13 cellular contexts compared by ENCODE assay signal in genomic region chr11:27184458-27185312, GRCh38.
DNase-seq lines count a peak whose midpoint lies in the region; ATAC-seq, FAIRE-seq and TF ChIP-seq lines count a peak whose summit lies in the region.
"Had no signal": no experiment of that assay in that cellular context is flagged by ENCODE, and none has a peak within 500 bp of the region (broad histone marks: within the 10 kb centered on the region; RNA-seq: fewer than 3 reads in every experiment).

No MANE protein-coding gene starts in this region.

- peaks cover 11% of the 10 kb centered on the region for H3K4me1 ChIP-seq in A673 (ENCODE audit: insufficient read depth, low read length, poor library complexity, severe bottlenecking)
- H3K4me1 ChIP-seq in keratinocyte (ENCODE audit: control insufficient read depth, extremely low read depth, insufficient read depth, low read length), result peaks cover 6% of the 10 kb centered on the region

- no peaks in the 10 kb centered on the region for H3K36me3 ChIP-seq in A673 (ENCODE audit: insufficient read depth, low read length, poor library complexity, severe bottlenecking)
- H3K36me3 ChIP-seq in keratinocyte (ENCODE audit: control insufficient read depth in 2 of 2, extremely low read depth in 1 of 2, insufficient read depth in 2 of 2, low read length in 2 of 2), result no peaks in the 10 kb centered on the region

- no peak overlapping the region for H3K4me3 Mint-ChIP-seq in naive thymus-derived CD8-positive, alpha-beta T cell
- H3K4me3 Mint-ChIP-seq: effector memory CD8-positive, alpha-beta T cell; stimulated activated naive CD8-positive, alpha-beta T cell treated with anti-CD3 and anti-CD28 coated beads, Interleukin-15, amount 100 ng/mL, for 72 hours had no signal

- H3K27me3 Mint-ChIP-seq in naive thymus-derived CD8-positive, alpha-beta T cell, result peaks cover 6 to 28% (median 24%) of the 10 kb centered on the region in 5 donors

- H2AFZ ChIP-seq in keratinocyte (ENCODE audit: control insufficient read depth, low read length), result no peak overlapping the region

- H3K9me3 ChIP-seq in A673 (ENCODE audit: low read depth, low read length, poor library complexity, severe bottlenecking), result no peaks in the 10 kb centered on the region
- H3K9me3 ChIP-seq in keratinocyte (ENCODE audit: control insufficient read depth, low read depth, low read length), result no peaks in the 10 kb centered on the region
- H3K9me3 ChIP-seq: psoas muscle had no signal

- no peaks in the 10 kb centered on the region for H4K20me1 ChIP-seq in keratinocyte (ENCODE audit: control insufficient read depth, extremely low read depth, insufficient read depth, low read length)

- intact Hi-C loops in A673 (cut with micrococcal nuclease; ENCODE audit: unreplicated experiment), result loop anchor here (1.0 to 5.0 kb wide), 3 partner anchors 68 to 302 kb away; no protein-coding TSS in a partner anchor

- no peak overlapping the region for H3K27ac Mint-ChIP-seq in naive thymus-derived CD8-positive, alpha-beta T cell
- H3K27ac Mint-ChIP-seq: activated naive CD4-positive, alpha-beta T cell treated with anti-CD3 and anti-CD28 coated beads, Interleukin-2, amount 50 U/mL, for 72 hours; effector memory CD8-positive, alpha-beta T cell; stimulated activated naive CD8-positive, alpha-beta T cell treated with anti-CD3 and anti-CD28 coated beads, Interleukin-15, amount 100 ng/mL, for 72 hours had no signal

- H3K4me2 ChIP-seq in keratinocyte (ENCODE audit: control insufficient read depth, extremely low read depth, insufficient read depth, low read depth, low read length), result peak overlapping the region; percentile 22

- H3K4me3 ChIP-seq in A673 (ENCODE audit: low read depth, low read length, poor library complexity, severe bottlenecking) (no peak overlapping the region), NB4 (ENCODE audit: low read depth, low read length) (no peak overlapping the region), keratinocyte (ENCODE audit: control insufficient read depth in 2 of 3, extremely low read depth in 1 of 3, insufficient read depth in 2 of 3, low read depth in 1 of 3, low read length in 3 of 3) (no peak overlapping the region)
- H3K4me3 ChIP-seq: psoas muscle had no signal

- no peak overlapping the region for H3K27ac ChIP-seq in A673 (ENCODE audit: low read depth, low read length, poor library complexity, severe bottlenecking)
- no peak overlapping the region for H3K27ac ChIP-seq in keratinocyte (ENCODE audit: control insufficient read depth, insufficient read depth, low read length)
- H3K27ac ChIP-seq: psoas muscle had no signal

- dilution Hi-C loops in keratinocyte (cut with MboI; ENCODE audit: extremely low pct_ligation_motif_present, low sequenced_read_pairs), result loop anchor here (25.0 kb wide), 2 partner anchors 103 to 303 kb away; no protein-coding TSS in a partner anchor

- H3K4me1 Mint-ChIP-seq in naive thymus-derived CD8-positive, alpha-beta T cell, result peaks cover 0 to 2% (median 0%) of the 10 kb centered on the region in 4 donors
- H3K4me1 Mint-ChIP-seq: stimulated activated naive CD8-positive, alpha-beta T cell treated with anti-CD3 and anti-CD28 coated beads, Interleukin-15, amount 100 ng/mL, for 72 hours had no signal

- TF ChIP-seq POLR2A in NB4 (IDR thresholded peaks at IDR 0.05; ENCODE audit: extremely low read depth, insufficient read length), result no peak

- H3K27me3 ChIP-seq in A673 (replicated peaks; ENCODE audit: insufficient read depth, low read depth, low read length, poor library complexity) (no peaks in the 10 kb centered on the region), keratinocyte (ENCODE audit: control insufficient read depth, extremely low read depth, insufficient read depth, low read length) (no peaks in the 10 kb centered on the region)

- CTCF ChIA-PET in A673 (lab: Charles Lee), result interaction anchor here (0.5 to 2.7 kb wide), 19 partner anchors 16 to 344 kb away, joined by 3 to 81 read pairs (median 5); partner anchors contain the start of gene LGR4

- TF ChIP-seq CTCF in A673 (conservative IDR thresholded peaks at IDR 0.05; ENCODE audit: low read depth, low read length) (no peak), NB4 (IDR thresholded peaks at IDR 0.05; ENCODE audit: low read depth, low read length) (no peak), keratinocyte (optimal IDR thresholded peaks at IDR 0.05 in 1 of 3, IDR thresholded peaks at IDR 0.05 in 1 of 3, conservative IDR thresholded peaks at IDR 0.05 in 1 of 3; ENCODE audit: extremely low read depth in 1 of 3, insufficient read depth in 2 of 3, low read length in 3 of 3) (no peak)

- H3K9me3 Mint-ChIP-seq in naive thymus-derived CD8-positive, alpha-beta T cell, result no peaks in the 10 kb centered on the region
- H3K9me3 Mint-ChIP-seq: activated naive CD4-positive, alpha-beta T cell treated with anti-CD3 and anti-CD28 coated beads, Interleukin-2, amount 50 U/mL, for 72 hours; effector memory CD8-positive, alpha-beta T cell; stimulated activated naive CD8-positive, alpha-beta T cell treated with anti-CD3 and anti-CD28 coated beads, Interleukin-15, amount 100 ng/mL, for 72 hours had no signal

- BruUV-seq in A673 (replicated peaks; lab: Mats Ljungman, UMichigan), result no TSS peak

- no peaks in the 10 kb centered on the region for H3K9me1 ChIP-seq in keratinocyte (ENCODE audit: control insufficient read depth, extremely low read depth, insufficient read depth, low read length)

- ATAC-seq in GM18907 (IDR thresholded peaks at IDR 0.05; ENCODE audit: unreplicated experiment) (peak; percentile 24), GM19397 (IDR thresholded peaks at IDR 0.05; ENCODE audit: unreplicated experiment) (no peak)
- ATAC-seq in naive thymus-derived CD8-positive, alpha-beta T cell, result no peak
- ATAC-seq: activated naive CD4-positive, alpha-beta T cell treated with anti-CD3 and anti-CD28 coated beads, Interleukin-2, amount 50 U/mL, for 72 hours; effector memory CD8-positive, alpha-beta T cell; stimulated activated naive CD8-positive, alpha-beta T cell treated with anti-CD3 and anti-CD28 coated beads, Interleukin-15, amount 100 ng/mL, for 72 hours had no signal

- POLR2A ChIA-PET in A673 (lab: Charles Lee; ENCODE audit: low non-redundant PET), result no interaction called here
- POLR2A ChIA-PET in naive thymus-derived CD8-positive, alpha-beta T cell (lab: Charles Lee), result no interaction called here

- H3K9ac ChIP-seq in keratinocyte (ENCODE audit: control insufficient read depth, extremely low read depth, insufficient read depth, low read length), result no peak overlapping the region

- H3K79me2 ChIP-seq in keratinocyte (ENCODE audit: control insufficient read depth, insufficient read depth, low read length), result no peaks in the 10 kb centered on the region

- DNase-seq in A673 (ENCODE audit: low spot score) (peak; percentile 44), NB4 (ENCODE audit: low read depth) (peak; percentile 30), keratinocyte (ENCODE audit: low read depth, low spot score) (no peak), NCI-H187 (lab: John Stamatoyannopoulos, UW) (no peak), T-helper 2 cell (no peak)
- no peak for DNase-seq in naive thymus-derived CD8-positive, alpha-beta T cell
- DNase-seq: psoas muscle, Right ventricle myocardium superior had no signal

- FAIRE-seq in keratinocyte (lab: Jason Lieb, UNC), result no peak

- no peaks in the 10 kb centered on the region for H3K36me3 Mint-ChIP-seq in naive thymus-derived CD8-positive, alpha-beta T cell
- H3K36me3 Mint-ChIP-seq: activated naive CD4-positive, alpha-beta T cell treated with anti-CD3 and anti-CD28 coated beads, Interleukin-2, amount 50 U/mL, for 72 hours had no signal

Comparison
In these comparisons a context has a peak if more than half of its experiments do, and no peak if none do; other contexts are left out.
1. DNase-seq: peak in A673 (single experiment) and NB4 (single experiment); none in keratinocyte (single experiment), naive thymus-derived CD8-positive, alpha-beta T cell (0 of 10), NCI-H187 (0 of 2) and T-helper 2 cell (0 of 5).